In the genomic region with DNA sequence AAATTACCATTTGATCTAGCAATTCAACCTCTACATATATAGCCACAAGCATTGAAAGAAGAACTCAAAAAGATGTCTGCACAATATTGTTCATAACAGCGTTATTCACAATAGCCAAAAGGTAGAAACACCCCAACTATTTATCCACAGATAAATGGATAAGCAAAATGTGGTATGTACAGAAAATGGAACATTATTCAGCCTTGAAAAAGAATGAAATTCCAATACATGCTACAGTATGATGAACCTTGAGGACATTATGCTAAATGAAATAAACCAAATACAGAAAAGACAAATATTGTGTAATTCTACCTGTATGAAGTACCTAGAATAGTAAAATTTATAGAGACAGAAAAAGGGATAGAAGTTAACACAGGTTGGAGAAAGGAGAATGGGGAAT, we compare ENCODE assay signal across 29 cellular contexts.
"Had no signal": no experiment of that assay in that cellular context is flagged by ENCODE, and none has a peak within 500 bp of the region (broad histone marks: within the 10 kb centered on the region; RNA-seq: fewer than 3 reads in every experiment).

No MANE protein-coding gene starts in this region.

- H3K4me3 ChIP-seq: colonic mucosa, esophagus squamous epithelium, gastrocnemius medialis, heart right ventricle, left lung, lung, mucosa of descending colon had no signal

- H3K4me3 Mint-ChIP-seq: dendritic cell treated with granulocyte-macrophage colony-stimulating factor and Interleukin-4, amounts not matched to agents 40 ng/mL and 50 ng/mL, for 4 days; effector memory CD8-positive, alpha-beta T cell; endodermal cell; memory B cell; mesothelial cell of epicardium; naive B cell had no signal

- H3K36me3 ChIP-seq: colonic mucosa, esophagus squamous epithelium, gastrocnemius medialis, heart right ventricle, left lung had no signal

- H3K27me3 Mint-ChIP-seq: effector memory CD8-positive, alpha-beta T cell; memory B cell; naive B cell had no signal

- H3K27ac Mint-ChIP-seq: dendritic cell treated with granulocyte-macrophage colony-stimulating factor and Interleukin-4, amounts not matched to agents 40 ng/mL and 50 ng/mL, for 4 days; effector memory CD8-positive, alpha-beta T cell; endodermal cell; memory B cell; mesothelial cell of epicardium had no signal

- H3K36me3 Mint-ChIP-seq: memory B cell, mesothelial cell of epicardium, naive B cell had no signal

- DNase-seq: colonic mucosa; cortex of kidney; effector CD8-positive, alpha-beta T cell; effector memory CD8-positive, alpha-beta T cell; endodermal cell; erythroblast; esophagus squamous epithelium; foreskin fibroblast; foreskin melanocyte; gastrocnemius medialis; glutamatergic neuron; head of caudate nucleus; heart right ventricle; hippocampal formation; left cardiac atrium; left lung; left ventricle myocardium superior; mammary epithelial cell; mucosa of descending colon; naive B cell had no signal

- H3K27ac ChIP-seq: colonic mucosa, epithelial cell of prostate, esophagus squamous epithelium, gastrocnemius medialis, heart right ventricle, left lung had no signal

- H3K4me1 ChIP-seq: colonic mucosa, esophagus squamous epithelium had no signal

- H3K9me3 Mint-ChIP-seq: dendritic cell treated with granulocyte-macrophage colony-stimulating factor and Interleukin-4, amounts not matched to agents 40 ng/mL and 50 ng/mL, for 4 days; effector memory CD8-positive, alpha-beta T cell; endodermal cell had no signal

- ATAC-seq: effector memory CD8-positive, alpha-beta T cell; esophagus mucosa; gastrocnemius medialis; heart right ventricle; left cardiac atrium; left ventricle myocardium superior; mucosa of descending colon had no signal

- H3K27me3 ChIP-seq: colonic mucosa, heart right ventricle, left lung had no signal

- FAIRE-seq: endometrium, islet of Langerhans, keratinocyte had no signal

- H3K9me3 ChIP-seq: colonic mucosa, esophagus squamous epithelium, gastrocnemius medialis, heart right ventricle, left lung, mucosa of descending colon had no signal
